ENCODE assay signal across 1 cellular context in the genomic region with DNA sequence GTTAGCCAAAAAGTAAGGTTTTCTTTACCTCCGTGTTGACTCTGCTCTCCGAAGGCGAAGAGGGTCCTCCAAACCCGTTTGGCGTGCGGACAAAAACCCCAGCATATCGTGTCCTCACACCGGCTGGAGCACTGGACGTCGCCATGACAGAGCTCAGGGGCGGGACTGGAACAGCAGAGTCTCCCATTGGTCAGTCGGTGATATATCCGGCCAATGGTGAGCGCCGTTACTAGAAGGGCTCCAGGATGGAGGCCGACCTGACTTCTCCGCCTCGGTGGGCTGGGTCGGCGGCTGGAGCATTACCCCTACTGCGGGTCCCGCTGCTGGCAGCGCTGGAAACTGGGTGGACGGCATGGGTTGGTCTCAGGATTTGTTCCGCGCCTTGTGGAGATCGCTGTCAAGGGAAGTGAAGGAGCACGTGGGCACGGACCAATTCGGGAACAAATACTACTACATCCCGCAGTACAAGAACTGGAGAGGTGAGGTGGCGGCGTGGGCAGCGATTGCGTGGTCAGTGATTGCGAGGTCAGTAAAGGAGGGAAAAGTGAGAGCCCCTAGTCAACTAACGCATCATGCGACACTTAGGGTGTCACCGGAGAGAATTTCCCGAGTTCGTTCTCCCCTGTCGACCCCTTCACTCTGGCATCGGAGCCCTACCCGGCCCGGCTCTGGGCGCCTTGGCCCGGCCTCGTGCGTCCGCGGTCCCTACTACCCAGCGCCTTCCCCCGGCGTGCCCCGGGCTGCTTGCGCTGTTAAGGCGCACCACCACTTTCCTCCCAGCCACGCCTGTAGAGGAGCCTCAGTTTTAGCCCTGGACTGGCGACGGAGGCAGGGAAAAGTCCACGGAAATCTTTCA.
TF ChIP-seq lines count a peak whose summit lies in the region.

A gene with protein sequence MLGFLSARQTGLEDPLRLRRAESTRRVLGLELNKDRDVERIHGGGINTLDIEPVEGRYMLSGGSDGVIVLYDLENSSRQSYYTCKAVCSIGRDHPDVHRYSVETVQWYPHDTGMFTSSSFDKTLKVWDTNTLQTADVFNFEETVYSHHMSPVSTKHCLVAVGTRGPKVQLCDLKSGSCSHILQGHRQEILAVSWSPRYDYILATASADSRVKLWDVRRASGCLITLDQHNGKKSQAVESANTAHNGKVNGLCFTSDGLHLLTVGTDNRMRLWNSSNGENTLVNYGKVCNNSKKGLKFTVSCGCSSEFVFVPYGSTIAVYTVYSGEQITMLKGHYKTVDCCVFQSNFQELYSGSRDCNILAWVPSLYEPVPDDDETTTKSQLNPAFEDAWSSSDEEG (minus strand): TSS at position 167 of the 856 bp plus-strand sequence. CDS start 62 bp downstream, at position 105.
A gene with protein sequence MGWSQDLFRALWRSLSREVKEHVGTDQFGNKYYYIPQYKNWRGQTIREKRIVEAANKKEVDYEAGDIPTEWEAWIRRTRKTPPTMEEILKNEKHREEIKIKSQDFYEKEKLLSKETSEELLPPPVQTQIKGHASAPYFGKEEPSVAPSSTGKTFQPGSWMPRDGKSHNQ (plus strand): TSS at position 302 of the 856 bp plus-strand sequence. CDS start 51 bp downstream, at position 353.

TF ChIP-seq in HepG2, 621 proteins besides CTCF, POLR2A, EP300 and RAD21 (continued from another document):
- TF ChIP-seq, protein P1, sequence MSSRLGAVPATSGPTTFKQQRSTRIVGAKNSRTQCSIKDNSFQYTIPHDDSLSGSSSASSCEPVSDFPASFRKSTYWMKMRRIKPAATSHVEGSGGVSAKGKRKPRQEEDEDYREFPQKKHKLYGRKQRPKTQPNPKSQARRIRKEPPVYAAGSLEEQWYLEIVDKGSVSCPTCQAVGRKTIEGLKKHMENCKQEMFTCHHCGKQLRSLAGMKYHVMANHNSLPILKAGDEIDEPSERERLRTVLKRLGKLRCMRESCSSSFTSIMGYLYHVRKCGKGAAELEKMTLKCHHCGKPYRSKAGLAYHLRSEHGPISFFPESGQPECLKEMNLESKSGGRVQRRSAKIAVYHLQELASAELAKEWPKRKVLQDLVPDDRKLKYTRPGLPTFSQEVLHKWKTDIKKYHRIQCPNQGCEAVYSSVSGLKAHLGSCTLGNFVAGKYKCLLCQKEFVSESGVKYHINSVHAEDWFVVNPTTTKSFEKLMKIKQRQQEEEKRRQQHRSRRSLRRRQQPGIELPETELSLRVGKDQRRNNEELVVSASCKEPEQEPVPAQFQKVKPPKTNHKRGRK (CRISPR knock-in tag; IDR thresholded peaks at IDR 0.05) = no peak
- TF ChIP-seq MAF1 (CRISPR knock-in tag; IDR thresholded peaks at IDR 0.05; ENCODE audit: borderline replicate concordance) (no peak), PAX8 (CRISPR knock-in tag; IDR thresholded peaks at IDR 0.05; ENCODE audit: borderline replicate concordance) (no peak), YEATS4 (CRISPR knock-in tag; IDR thresholded peaks at IDR 0.05; ENCODE audit: borderline replicate concordance) (peak; percentile 80; the same call in 1 of the 2 replicates), HHEX (CRISPR knock-in tag; IDR thresholded peaks at IDR 0.05) (no peak), PITX1 (CRISPR knock-in tag; IDR thresholded peaks at IDR 0.05) (no peak), DR1 (CRISPR knock-in tag; IDR thresholded peaks at IDR 0.05) (peak; percentile 42), IRX3 (CRISPR knock-in tag; IDR thresholded peaks at IDR 0.05; ENCODE audit: borderline replicate concordance, low read depth) (no peak), KDM2A (CRISPR knock-in tag; IDR thresholded peaks at IDR 0.05; ENCODE audit: borderline replicate concordance, low read depth) (no peak), ZSCAN9 (CRISPR knock-in tag; IDR thresholded peaks at IDR 0.05; ENCODE audit: borderline replicate concordance) (no peak), FIP1L1 (IDR thresholded peaks at IDR 0.05; ENCODE audit: borderline replicate concordance, insufficient read depth, low read depth, low read length) (no peak), SATB2 (CRISPR knock-in tag; IDR thresholded peaks at IDR 0.05) (no peak), GTF3A (CRISPR knock-in tag; conservative IDR thresholded peaks at IDR 0.05) (no peak), CREM (IDR thresholded peaks at IDR 0.05) (no peak), CREM (CRISPR knock-in tag; IDR thresholded peaks at IDR 0.05) (no peak), ZNF775 (CRISPR knock-in tag; IDR thresholded peaks at IDR 0.05; ENCODE audit: borderline replicate concordance) (no peak)
- TF ChIP-seq, protein P2, sequence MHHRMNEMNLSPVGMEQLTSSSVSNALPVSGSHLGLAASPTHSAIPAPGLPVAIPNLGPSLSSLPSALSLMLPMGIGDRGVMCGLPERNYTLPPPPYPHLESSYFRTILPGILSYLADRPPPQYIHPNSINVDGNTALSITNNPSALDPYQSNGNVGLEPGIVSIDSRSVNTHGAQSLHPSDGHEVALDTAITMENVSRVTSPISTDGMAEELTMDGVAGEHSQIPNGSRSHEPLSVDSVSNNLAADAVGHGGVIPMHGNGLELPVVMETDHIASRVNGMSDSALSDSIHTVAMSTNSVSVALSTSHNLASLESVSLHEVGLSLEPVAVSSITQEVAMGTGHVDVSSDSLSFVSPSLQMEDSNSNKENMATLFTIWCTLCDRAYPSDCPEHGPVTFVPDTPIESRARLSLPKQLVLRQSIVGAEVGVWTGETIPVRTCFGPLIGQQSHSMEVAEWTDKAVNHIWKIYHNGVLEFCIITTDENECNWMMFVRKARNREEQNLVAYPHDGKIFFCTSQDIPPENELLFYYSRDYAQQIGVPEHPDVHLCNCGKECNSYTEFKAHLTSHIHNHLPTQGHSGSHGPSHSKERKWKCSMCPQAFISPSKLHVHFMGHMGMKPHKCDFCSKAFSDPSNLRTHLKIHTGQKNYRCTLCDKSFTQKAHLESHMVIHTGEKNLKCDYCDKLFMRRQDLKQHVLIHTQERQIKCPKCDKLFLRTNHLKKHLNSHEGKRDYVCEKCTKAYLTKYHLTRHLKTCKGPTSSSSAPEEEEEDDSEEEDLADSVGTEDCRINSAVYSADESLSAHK (CRISPR knock-in tag; IDR thresholded peaks at IDR 0.05; ENCODE audit: borderline replicate concordance) = no peak
- TF ChIP-seq, protein P3, sequence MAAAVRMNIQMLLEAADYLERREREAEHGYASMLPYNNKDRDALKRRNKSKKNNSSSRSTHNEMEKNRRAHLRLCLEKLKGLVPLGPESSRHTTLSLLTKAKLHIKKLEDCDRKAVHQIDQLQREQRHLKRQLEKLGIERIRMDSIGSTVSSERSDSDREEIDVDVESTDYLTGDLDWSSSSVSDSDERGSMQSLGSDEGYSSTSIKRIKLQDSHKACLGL (CRISPR knock-in tag; IDR thresholded peaks at IDR 0.05) = peak; percentile 50; the same call in 1 of the 2 replicates
- TF ChIP-seq, protein P4, sequence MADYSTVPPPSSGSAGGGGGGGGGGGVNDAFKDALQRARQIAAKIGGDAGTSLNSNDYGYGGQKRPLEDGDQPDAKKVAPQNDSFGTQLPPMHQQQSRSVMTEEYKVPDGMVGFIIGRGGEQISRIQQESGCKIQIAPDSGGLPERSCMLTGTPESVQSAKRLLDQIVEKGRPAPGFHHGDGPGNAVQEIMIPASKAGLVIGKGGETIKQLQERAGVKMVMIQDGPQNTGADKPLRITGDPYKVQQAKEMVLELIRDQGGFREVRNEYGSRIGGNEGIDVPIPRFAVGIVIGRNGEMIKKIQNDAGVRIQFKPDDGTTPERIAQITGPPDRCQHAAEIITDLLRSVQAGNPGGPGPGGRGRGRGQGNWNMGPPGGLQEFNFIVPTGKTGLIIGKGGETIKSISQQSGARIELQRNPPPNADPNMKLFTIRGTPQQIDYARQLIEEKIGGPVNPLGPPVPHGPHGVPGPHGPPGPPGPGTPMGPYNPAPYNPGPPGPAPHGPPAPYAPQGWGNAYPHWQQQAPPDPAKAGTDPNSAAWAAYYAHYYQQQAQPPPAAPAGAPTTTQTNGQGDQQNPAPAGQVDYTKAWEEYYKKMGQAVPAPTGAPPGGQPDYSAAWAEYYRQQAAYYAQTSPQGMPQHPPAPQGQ (CRISPR knock-in tag; IDR thresholded peaks at IDR 0.05; ENCODE audit: borderline replicate concordance) = no peak
- TF ChIP-seq, protein P5, sequence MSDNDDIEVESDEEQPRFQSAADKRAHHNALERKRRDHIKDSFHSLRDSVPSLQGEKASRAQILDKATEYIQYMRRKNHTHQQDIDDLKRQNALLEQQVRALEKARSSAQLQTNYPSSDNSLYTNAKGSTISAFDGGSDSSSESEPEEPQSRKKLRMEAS (IDR thresholded peaks at IDR 0.05) = peak; percentile 72
